Comparison of ENCODE assay signal across 2 cellular contexts in the genomic region with DNA sequence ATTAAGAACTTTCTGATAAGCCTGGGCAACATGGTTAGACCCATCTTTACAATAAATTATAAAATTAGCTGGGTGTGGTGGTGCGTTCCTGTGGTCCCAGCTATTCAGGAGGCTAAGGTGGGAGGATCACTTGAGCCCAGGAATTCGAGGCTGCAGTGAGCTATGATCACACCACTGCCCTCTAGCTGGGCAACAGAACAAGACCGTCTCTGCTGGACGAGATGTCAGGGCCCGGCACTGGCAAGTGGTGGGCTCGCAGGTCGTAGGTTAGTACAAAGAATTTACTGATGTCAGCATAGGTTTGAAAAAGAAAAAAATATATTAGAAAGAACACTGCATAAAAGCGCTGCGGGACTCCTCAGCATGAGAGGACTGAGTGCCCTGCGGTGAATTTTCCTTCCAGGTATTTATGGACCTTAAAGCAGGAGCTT.
A peak's percentile ranks its signal among the peaks of the same experiment; 100 is the strongest.
TF ChIP-seq lines count a peak whose summit lies in the region.

No MANE protein-coding gene starts in this region.

TF ChIP-seq in HepG2, 621 proteins besides CTCF, POLR2A, EP300 and RAD21:
- TF ChIP-seq ZNF713 (CRISPR knock-in tag; IDR thresholded peaks at IDR 0.05) (no peak), STAG1 (CRISPR knock-in tag; IDR thresholded peaks at IDR 0.05) (0 out of 2 replicates have a peak, but pooled peaks have one; percentile 6), SP4 (CRISPR knock-in tag; IDR thresholded peaks at IDR 0.05) (no peak), PHF8 (CRISPR knock-in tag; IDR thresholded peaks at IDR 0.05) (no peak), ZMYM3 (CRISPR knock-in tag; IDR thresholded peaks at IDR 0.05) (peak; percentile 54; the same call in 1 of the 2 replicates), ZNF780A (CRISPR knock-in tag; IDR thresholded peaks at IDR 0.05) (no peak)
- TF ChIP-seq, protein P1, sequence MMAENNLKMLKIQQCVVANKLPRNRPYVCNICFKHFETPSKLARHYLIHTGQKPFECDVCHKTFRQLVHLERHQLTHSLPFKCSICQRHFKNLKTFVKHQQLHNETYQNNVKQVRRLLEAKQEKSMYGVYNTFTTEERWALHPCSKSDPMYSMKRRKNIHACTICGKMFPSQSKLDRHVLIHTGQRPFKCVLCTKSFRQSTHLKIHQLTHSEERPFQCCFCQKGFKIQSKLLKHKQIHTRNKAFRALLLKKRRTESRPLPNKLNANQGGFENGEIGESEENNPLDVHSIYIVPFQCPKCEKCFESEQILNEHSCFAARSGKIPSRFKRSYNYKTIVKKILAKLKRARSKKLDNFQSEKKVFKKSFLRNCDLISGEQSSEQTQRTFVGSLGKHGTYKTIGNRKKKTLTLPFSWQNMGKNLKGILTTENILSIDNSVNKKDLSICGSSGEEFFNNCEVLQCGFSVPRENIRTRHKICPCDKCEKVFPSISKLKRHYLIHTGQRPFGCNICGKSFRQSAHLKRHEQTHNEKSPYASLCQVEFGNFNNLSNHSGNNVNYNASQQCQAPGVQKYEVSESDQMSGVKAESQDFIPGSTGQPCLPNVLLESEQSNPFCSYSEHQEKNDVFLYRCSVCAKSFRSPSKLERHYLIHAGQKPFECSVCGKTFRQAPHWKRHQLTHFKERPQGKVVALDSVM (CRISPR knock-in tag; IDR thresholded peaks at IDR 0.05): peak; percentile 96
TF ChIP-seq in HepG2: peak in this region for 3.

TF ChIP-seq in HEK293T, 16 proteins besides CTCF, POLR2A, EP300 and RAD21:
- no peak for TF ChIP-seq ELF4 (IDR thresholded peaks at IDR 0.05)
- TF ChIP-seq FOXK2 (IDR thresholded peaks at IDR 0.05): no peak
- TF ChIP-seq BHLHE40 (IDR thresholded peaks at IDR 0.05; ENCODE audit: borderline replicate concordance): no peak
- no peak for TF ChIP-seq FOXA1 (IDR thresholded peaks at IDR 0.05)
- no peak for TF ChIP-seq ZNF384 (IDR thresholded peaks at IDR 0.05)
- TF ChIP-seq HDGF (IDR thresholded peaks at IDR 0.05; ENCODE audit: borderline replicate concordance): no peak
- no peak for TF ChIP-seq SP1 (IDR thresholded peaks at IDR 0.05)
- TF ChIP-seq NFRKB (IDR thresholded peaks at IDR 0.05): no peak
- no peak for TF ChIP-seq ARNT (IDR thresholded peaks at IDR 0.05)
- no peak for TF ChIP-seq CTBP1 (IDR thresholded peaks at IDR 0.05; ENCODE audit: borderline replicate concordance)
- no peak for TF ChIP-seq LEF1 (IDR thresholded peaks at IDR 0.05; ENCODE audit: borderline replicate concordance)
- TF ChIP-seq TARDBP (IDR thresholded peaks at IDR 0.05): no peak
- TF ChIP-seq, protein P2, sequence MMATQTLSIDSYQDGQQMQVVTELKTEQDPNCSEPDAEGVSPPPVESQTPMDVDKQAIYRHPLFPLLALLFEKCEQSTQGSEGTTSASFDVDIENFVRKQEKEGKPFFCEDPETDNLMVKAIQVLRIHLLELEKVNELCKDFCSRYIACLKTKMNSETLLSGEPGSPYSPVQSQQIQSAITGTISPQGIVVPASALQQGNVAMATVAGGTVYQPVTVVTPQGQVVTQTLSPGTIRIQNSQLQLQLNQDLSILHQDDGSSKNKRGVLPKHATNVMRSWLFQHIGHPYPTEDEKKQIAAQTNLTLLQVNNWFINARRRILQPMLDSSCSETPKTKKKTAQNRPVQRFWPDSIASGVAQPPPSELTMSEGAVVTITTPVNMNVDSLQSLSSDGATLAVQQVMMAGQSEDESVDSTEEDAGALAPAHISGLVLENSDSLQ (IDR thresholded peaks at IDR 0.05): no peak
- no peak for TF ChIP-seq SUZ12 (IDR thresholded peaks at IDR 0.05)
- TF ChIP-seq L3MBTL2 (conservative IDR thresholded peaks at IDR 0.05): no peak
- TF ChIP-seq FOXM1 (IDR thresholded peaks at IDR 0.05; ENCODE audit: borderline replicate concordance): no peak
